30 cellular contexts compared by ENCODE assay signal in genomic region chr12:9098115-9098452, GRCh38.
"Had no signal": no experiment of that assay in that cellular context is flagged by ENCODE, and none has a peak within 500 bp of the region (broad histone marks: within the 10 kb centered on the region; RNA-seq: fewer than 3 reads in every experiment).

No MANE protein-coding gene starts in this region.

- DNase-seq: naive B cell; naive thymus-derived CD8-positive, alpha-beta T cell; nephron progenitor cell; nucleus accumbens; ovary; psoas muscle; right cardiac atrium; spleen; stimulated activated CD4-positive, alpha-beta T cell treated with anti-CD3 and anti-CD28 coated beads, Interleukin-12 subunit alpha, Interleukin-12 subunit beta, amount 100 ng/mL, for 4 hours; stimulated activated CD4-positive, alpha-beta T cell treated with anti-CD3 and anti-CD28 coated beads, Interleukin-1b, Interleukin-23, amount 100 ng/mL, for 48 hours; stimulated activated CD4-positive, alpha-beta T cell treated with anti-CD3 and anti-CD28 coated beads, Interleukin-4, amount 100 ng/mL, for 1 hour; stimulated activated CD4-positive, alpha-beta T cell treated with anti-CD3 and anti-CD28 coated beads, Interleukin-4, amount 100 ng/mL, for 4 hours; stimulated activated CD8-positive, alpha-beta memory T cell treated with anti-CD3 and anti-CD28 coated beads, Interleukin-4, amount 100 ng/mL, for 48 hours; stimulated activated naive CD4-positive, alpha-beta T cell; stimulated activated naive CD8-positive, alpha-beta T cell treated with anti-CD3 and anti-CD28 coated beads, Interleukin-15, amount 100 ng/mL, for 72 hours; stimulated activated naive CD8-positive, alpha-beta T cell treated with anti-CD3 and anti-CD28 coated beads, Interleukin-15, Interleukin-2, amounts not matched to agents 100 U/mL and 50 U/mL, for 24 hours; substantia nigra; testis; tibial artery; transverse colon had no signal

- H3K79me2 ChIP-seq: parathyroid adenoma had no signal

- H3K4me2 ChIP-seq: smooth muscle cell had no signal

- H3K27ac ChIP-seq: neutrophil, ovary, parathyroid adenoma, psoas muscle, skin epidermis, spleen, suprapubic skin, testis, tibial artery, transverse colon, vagina had no signal

- H2AFZ ChIP-seq: parathyroid adenoma had no signal

- H3K9me3 ChIP-seq: neutrophil, ovary, psoas muscle, spleen, suprapubic skin, testis, tibial artery, transverse colon, vagina had no signal

- ATAC-seq: naive thymus-derived CD8-positive, alpha-beta T cell; natural killer cell treated with Interleukin-12 subunit alpha and Interleukin-12 subunit beta and Interleukin-15 and Interleukin-18, amount 100 ng/mL, for 72 hours; psoas muscle; right cardiac atrium; sciatic nerve; stimulated activated memory B cell treated with anti-CD40 and anti-IgM and Interleukin-4, amounts not matched to agents 10 μg/mL and 1 μg/mL and 100 μg/mL, for 72 hours; stimulated activated naive CD8-positive, alpha-beta T cell treated with anti-CD3 and anti-CD28 coated beads, Interleukin-15, amount 100 ng/mL, for 72 hours; stimulated activated naive CD8-positive, alpha-beta T cell treated with anti-CD3 and anti-CD28 coated beads, Interleukin-15, Interleukin-2, amounts not matched to agents 100 U/mL and 50 U/mL, for 24 hours had no signal

- H3K27me3 ChIP-seq: neutrophil, ovary, spleen, suprapubic skin, testis, tibial artery, transverse colon, vagina had no signal

- H3K4me3 ChIP-seq: ovary, psoas muscle, skin epidermis, smooth muscle cell, spleen, suprapubic skin, testis, tibial artery, transverse colon, vagina had no signal

- H3K36me3 ChIP-seq: neutrophil, ovary had no signal

- FAIRE-seq: urothelium cell line had no signal

- H3K9ac ChIP-seq: parathyroid adenoma had no signal

- H3K4me1 ChIP-seq: parathyroid adenoma, psoas muscle, suprapubic skin, testis, tibial artery, transverse colon, vagina had no signal
